In the genomic region with DNA sequence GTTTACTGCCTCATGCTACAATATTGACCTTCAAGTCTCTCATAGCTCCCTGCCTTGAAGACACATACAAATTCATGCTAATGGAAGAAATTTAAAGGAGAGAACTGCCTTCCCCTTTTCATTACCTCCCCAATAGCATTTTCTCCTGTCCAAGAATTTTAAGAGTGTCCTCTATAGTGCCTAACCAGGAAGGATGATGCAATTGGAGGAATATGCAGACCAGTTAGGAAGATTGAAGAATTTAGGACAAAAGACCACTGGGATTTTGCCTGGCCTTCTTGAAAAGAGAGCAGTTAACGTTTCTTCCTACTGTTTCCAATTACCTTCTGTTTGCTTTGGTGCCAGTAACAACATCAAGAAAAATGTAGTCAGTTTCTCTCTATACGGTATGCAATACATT, we compare ENCODE assay signal across 12 cellular contexts.
DNase-seq lines count a peak whose midpoint lies in the region; ATAC-seq and TF ChIP-seq lines count a peak whose summit lies in the region.
"Had no signal": no experiment of that assay in that cellular context is flagged by ENCODE, and none has a peak within 500 bp of the region (broad histone marks: within the 10 kb centered on the region; RNA-seq: fewer than 3 reads in every experiment).

No MANE protein-coding gene starts in this region.

- DNase-seq in activated T-cell treated with anti-CD3 and anti-CD28 coated beads, Interleukin-2, amount 50 U/mL, for 4 hours, result no peak
- no peak for DNase-seq in activated T-cell treated with anti-CD3 and anti-CD28 coated beads, Interleukin-2, amount 50 U/mL, for 1 hour
- DNase-seq in WTC11 (ENCODE audit: low spot score) (no peak), fibroblast of the aortic adventitia (ENCODE audit: low read depth) (peak; percentile 38), spleen (no peak), smooth muscle cell (lab: John Stamatoyannopoulos, UW; ENCODE audit: unreplicated experiment) (no peak)
- DNase-seq: H7; NCI-H524; stimulated activated CD4-positive, alpha-beta T cell treated with anti-CD3 and anti-CD28 coated beads, Interleukin-4, amount 100 ng/mL, for 4 hours had no signal

- no peak overlapping the region for H3K4me2 ChIP-seq in smooth muscle cell

- no peak overlapping the region for H3K9ac ChIP-seq in smooth muscle cell (ENCODE audit: low read depth)

- no peaks in the 10 kb centered on the region for H3K36me3 ChIP-seq in spleen
- no peaks in the 10 kb centered on the region for H3K36me3 ChIP-seq in smooth muscle cell (ENCODE audit: low read depth)

- peak overlapping the region; percentile 88 for H3K4me3 Mint-ChIP-seq in activated T-cell treated with anti-CD3 and anti-CD28 coated beads, Interleukin-2, amount 50 U/mL, for 4 hours
- H3K4me3 Mint-ChIP-seq in WTC11, result no peak overlapping the region
- H3K4me3 Mint-ChIP-seq: dendritic cell treated with granulocyte-macrophage colony-stimulating factor and Interleukin-4, amounts not matched to agents 40 ng/mL and 50 ng/mL, for 4 days had no signal

- H3K27ac Mint-ChIP-seq in WTC11, result peak overlapping the region; percentile 42
- H3K27ac Mint-ChIP-seq: dendritic cell treated with granulocyte-macrophage colony-stimulating factor and Interleukin-4, amounts not matched to agents 40 ng/mL and 50 ng/mL, for 4 days had no signal

- ATAC-seq in activated T-cell treated with anti-CD3 and anti-CD28 coated beads, Interleukin-2, amount 50 U/mL, for 4 hours, result no peak
- ATAC-seq in WTC11 (peak; percentile 17; the same call in 1 of the 2 replicates), HG03439 (IDR thresholded peaks at IDR 0.05; ENCODE audit: unreplicated experiment) (no peak), HG03460 (IDR thresholded peaks at IDR 0.05; ENCODE audit: unreplicated experiment) (no peak)

- POLR2A ChIA-PET in WTC11 (lab: Charles Lee), result no interaction called here

- no peaks in the 10 kb centered on the region for H3K9me3 ChIP-seq in spleen
- no peaks in the 10 kb centered on the region for H3K9me3 ChIP-seq in smooth muscle cell (replicated peaks; ENCODE audit: low read depth)

- peaks cover 43% of the 10 kb centered on the region for H3K4me1 Mint-ChIP-seq in activated T-cell treated with anti-CD3 and anti-CD28 coated beads, Interleukin-2, amount 50 U/mL, for 4 hours (ENCODE audit: low read depth)
- H3K4me1 Mint-ChIP-seq in WTC11, result peaks cover 63% of the 10 kb centered on the region

- peaks cover 4% of the 10 kb centered on the region for H3F3A ChIP-seq in smooth muscle cell (ENCODE audit: low read depth)

- no peaks in the 10 kb centered on the region for H4K20me1 ChIP-seq in smooth muscle cell (ENCODE audit: low read depth)

- intact Hi-C loops in spleen (cut with DNase I; ENCODE audit: low total_unique reads), result no loop called here

- H3K4me1 ChIP-seq in spleen, result peaks cover 0 to 51% (median 17%) of the 10 kb centered on the region in 6 donors
- H3K4me1 ChIP-seq in smooth muscle cell (ENCODE audit: low read depth), result peaks cover 28% of the 10 kb centered on the region

- TF ChIP-seq CTCF in WTC11 (IDR thresholded peaks at IDR 0.05), result no peak
- no peak for TF ChIP-seq CTCF in fibroblast of the aortic adventitia (IDR thresholded peaks at IDR 0.05; ENCODE audit: insufficient read depth, low read length)
- no peak for TF ChIP-seq CTCF in spleen (IDR thresholded peaks at IDR 0.05 in 8 of 11, conservative IDR thresholded peaks at IDR 0.05 in 3 of 11)
- no peak for TF ChIP-seq CTCF in smooth muscle cell (IDR thresholded peaks at IDR 0.05; ENCODE audit: borderline replicate concordance, insufficient read depth, poor library complexity, severe bottlenecking)

- H3K27ac ChIP-seq in spleen (peak overlapping the region in 7 of 8 donors; percentile 18 to 81 (median 72)), smooth muscle cell (ENCODE audit: low read depth) (no peak overlapping the region)

- no peak for TF ChIP-seq POLR2A in spleen (IDR thresholded peaks at IDR 0.05)

- CTCF ChIA-PET in WTC11 (lab: Charles Lee), result no interaction called here

- H3K4me3 ChIP-seq in fibroblast of the aortic adventitia (ENCODE audit: low read depth, low read length) (no peak overlapping the region), spleen (peak overlapping the region in 4 of 8 donors; percentile 0 to 69 (median 28)), smooth muscle cell (no peak overlapping the region)

- H3K9me3 Mint-ChIP-seq in activated T-cell treated with anti-CD3 and anti-CD28 coated beads, Interleukin-2, amount 50 U/mL, for 4 hours, result no peaks in the 10 kb centered on the region
- H3K9me3 Mint-ChIP-seq in WTC11, result no peaks in the 10 kb centered on the region
- H3K9me3 Mint-ChIP-seq: dendritic cell treated with granulocyte-macrophage colony-stimulating factor and Interleukin-4, amounts not matched to agents 40 ng/mL and 50 ng/mL, for 4 days had no signal

- no peaks in the 10 kb centered on the region for H3K27me3 Mint-ChIP-seq in activated T-cell treated with anti-CD3 and anti-CD28 coated beads, Interleukin-2, amount 50 U/mL, for 4 hours (ENCODE audit: low read depth)
- no peaks in the 10 kb centered on the region for H3K27me3 Mint-ChIP-seq in WTC11 (ENCODE audit: low read depth)
- H3K27me3 Mint-ChIP-seq: dendritic cell treated with granulocyte-macrophage colony-stimulating factor and Interleukin-4, amounts not matched to agents 40 ng/mL and 50 ng/mL, for 4 days had no signal

- WGBS in spleen, 5 donors, result 45 to 77% (median 57%) methylated on average over 2 of the region's 2 CpGs
- WGBS in smooth muscle cell (ENCODE audit: low lambda C conversion rate), result 38% methylated on average over 2 of the region's 2 CpGs

- H3K27me3 ChIP-seq in spleen (replicated peaks in 1 of 7) (peaks cover 0 to 3% (median 0%) of the 10 kb centered on the region in 7 donors), smooth muscle cell (ENCODE audit: low read depth) (no peaks in the 10 kb centered on the region)

- no peaks in the 10 kb centered on the region for H3K79me2 ChIP-seq in smooth muscle cell (ENCODE audit: low read depth)

- H2AFZ ChIP-seq in smooth muscle cell (ENCODE audit: low read depth), result no peak overlapping the region

- peaks cover 31% of the 10 kb centered on the region for H3K36me3 Mint-ChIP-seq in activated T-cell treated with anti-CD3 and anti-CD28 coated beads, Interleukin-2, amount 50 U/mL, for 4 hours (ENCODE audit: insufficient read depth)
- no peaks in the 10 kb centered on the region for H3K36me3 Mint-ChIP-seq in WTC11

TF ChIP-seq in WTC11, 78 proteins besides CTCF, POLR2A, EP300 and RAD21 (continues in another document):
- TF ChIP-seq NR2C2 (CRISPR knock-in tag; IDR thresholded peaks at IDR 0.05) (no peak), ATF1 (CRISPR knock-in tag; IDR thresholded peaks at IDR 0.05) (no peak), ERG (CRISPR knock-in tag; IDR thresholded peaks at IDR 0.05) (no peak), FOXP1 (CRISPR knock-in tag; IDR thresholded peaks at IDR 0.05; ENCODE audit: borderline replicate concordance) (no peak), ZMAT4 (CRISPR knock-in tag; IDR thresholded peaks at IDR 0.05) (no peak)
- TF ChIP-seq, protein P1, sequence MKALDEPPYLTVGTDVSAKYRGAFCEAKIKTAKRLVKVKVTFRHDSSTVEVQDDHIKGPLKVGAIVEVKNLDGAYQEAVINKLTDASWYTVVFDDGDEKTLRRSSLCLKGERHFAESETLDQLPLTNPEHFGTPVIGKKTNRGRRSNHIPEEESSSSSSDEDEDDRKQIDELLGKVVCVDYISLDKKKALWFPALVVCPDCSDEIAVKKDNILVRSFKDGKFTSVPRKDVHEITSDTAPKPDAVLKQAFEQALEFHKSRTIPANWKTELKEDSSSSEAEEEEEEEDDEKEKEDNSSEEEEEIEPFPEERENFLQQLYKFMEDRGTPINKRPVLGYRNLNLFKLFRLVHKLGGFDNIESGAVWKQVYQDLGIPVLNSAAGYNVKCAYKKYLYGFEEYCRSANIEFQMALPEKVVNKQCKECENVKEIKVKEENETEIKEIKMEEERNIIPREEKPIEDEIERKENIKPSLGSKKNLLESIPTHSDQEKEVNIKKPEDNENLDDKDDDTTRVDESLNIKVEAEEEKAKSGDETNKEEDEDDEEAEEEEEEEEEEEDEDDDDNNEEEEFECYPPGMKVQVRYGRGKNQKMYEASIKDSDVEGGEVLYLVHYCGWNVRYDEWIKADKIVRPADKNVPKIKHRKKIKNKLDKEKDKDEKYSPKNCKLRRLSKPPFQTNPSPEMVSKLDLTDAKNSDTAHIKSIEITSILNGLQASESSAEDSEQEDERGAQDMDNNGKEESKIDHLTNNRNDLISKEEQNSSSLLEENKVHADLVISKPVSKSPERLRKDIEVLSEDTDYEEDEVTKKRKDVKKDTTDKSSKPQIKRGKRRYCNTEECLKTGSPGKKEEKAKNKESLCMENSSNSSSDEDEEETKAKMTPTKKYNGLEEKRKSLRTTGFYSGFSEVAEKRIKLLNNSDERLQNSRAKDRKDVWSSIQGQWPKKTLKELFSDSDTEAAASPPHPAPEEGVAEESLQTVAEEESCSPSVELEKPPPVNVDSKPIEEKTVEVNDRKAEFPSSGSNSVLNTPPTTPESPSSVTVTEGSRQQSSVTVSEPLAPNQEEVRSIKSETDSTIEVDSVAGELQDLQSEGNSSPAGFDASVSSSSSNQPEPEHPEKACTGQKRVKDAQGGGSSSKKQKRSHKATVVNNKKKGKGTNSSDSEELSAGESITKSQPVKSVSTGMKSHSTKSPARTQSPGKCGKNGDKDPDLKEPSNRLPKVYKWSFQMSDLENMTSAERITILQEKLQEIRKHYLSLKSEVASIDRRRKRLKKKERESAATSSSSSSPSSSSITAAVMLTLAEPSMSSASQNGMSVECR (CRISPR knock-in tag; IDR thresholded peaks at IDR 0.05; ENCODE audit: borderline replicate concordance), result no peak
